Comparison of ENCODE assay signal across 18 cellular contexts in genomic region chr4:86461849-86462248, GRCh38.
DNase-seq lines count a peak whose midpoint lies in the region; ATAC-seq and TF ChIP-seq lines count a peak whose summit lies in the region.
"Had no signal": no experiment of that assay in that cellular context is flagged by ENCODE, and none has a peak within 500 bp of the region (broad histone marks: within the 10 kb centered on the region; RNA-seq: fewer than 3 reads in every experiment).

No MANE protein-coding gene starts in this region.

- H3K27me3 Mint-ChIP-seq in endodermal cell (ENCODE audit: insufficient read depth) = no peaks in the 10 kb centered on the region

- H3K4me3 ChIP-seq in right cardiac atrium (ENCODE audit: low read length) (no peak overlapping the region), HUES48 (ENCODE audit: low read depth, low read length) (no peak overlapping the region), endodermal cell (ENCODE audit: low read length) (peak overlapping the region; percentile 64)
- H3K4me3 ChIP-seq: BLaER1 treated with 17β-estradiol and CSF1 and Interleukin-3, amounts not matched to agents 10 nM and 100 nM had no signal

- TF ChIP-seq CTCF in endodermal cell (conservative IDR thresholded peaks at IDR 0.05) = no peak

- ATAC-seq in Right ventricle myocardium inferior = no peak
- ATAC-seq in right cardiac atrium = no peak
- ATAC-seq in HG02759 (IDR thresholded peaks at IDR 0.05; ENCODE audit: unreplicated experiment) = no peak
- ATAC-seq in GM18909 (IDR thresholded peaks at IDR 0.05; ENCODE audit: poor library complexity, unreplicated experiment) = no peak

- no peak overlapping the region for H3K9ac ChIP-seq in HUES48 (ENCODE audit: low read depth, low read length)
- H3K9ac ChIP-seq in endodermal cell (ENCODE audit: extremely low read depth, low read length, poor library complexity, severe bottlenecking) = no peak overlapping the region
- H3K9ac ChIP-seq: BLaER1 treated with 17β-estradiol and CSF1 and Interleukin-3, amounts not matched to agents 10 nM and 100 nM had no signal

- no peak overlapping the region for H3K27ac ChIP-seq in right cardiac atrium (ENCODE audit: low read length)
- H3K27ac ChIP-seq in HUES48 (ENCODE audit: low read depth, low read length) = peak overlapping the region; percentile 66
- no peak overlapping the region for H3K27ac ChIP-seq in endodermal cell (ENCODE audit: low read depth, low read length)
- H3K27ac ChIP-seq: 22Rv1; BLaER1 treated with 17β-estradiol and CSF1 and Interleukin-3, amounts not matched to agents 10 nM and 100 nM had no signal

- H3K4me1 ChIP-seq in right cardiac atrium (ENCODE audit: control insufficient read depth, insufficient read depth, low read length) = no peaks in the 10 kb centered on the region
- H3K4me1 ChIP-seq in HUES48 (ENCODE audit: control insufficient read depth, insufficient read depth, low read length) = peaks cover 16% of the 10 kb centered on the region
- peaks cover 3% of the 10 kb centered on the region for H3K4me1 ChIP-seq in endodermal cell (ENCODE audit: control insufficient read depth, insufficient read depth, low read length)
- H3K4me1 ChIP-seq: BE2C; BLaER1 treated with 17β-estradiol and CSF1 and Interleukin-3, amounts not matched to agents 10 nM and 100 nM had no signal

- H3K36me3 ChIP-seq in HUES48 (ENCODE audit: control insufficient read depth, insufficient read depth, low read length) = no peaks in the 10 kb centered on the region
- H3K36me3 ChIP-seq in endodermal cell (ENCODE audit: control insufficient read depth, insufficient read depth, low read length) = peaks cover 11% of the 10 kb centered on the region
- H3K36me3 ChIP-seq: BE2C; BLaER1 treated with 17β-estradiol and CSF1 and Interleukin-3, amounts not matched to agents 10 nM and 100 nM had no signal

- H3K27me3 ChIP-seq in right cardiac atrium (ENCODE audit: control insufficient read depth, insufficient read depth) = no peaks in the 10 kb centered on the region
- no peaks in the 10 kb centered on the region for H3K27me3 ChIP-seq in HUES48 (ENCODE audit: control insufficient read depth, insufficient read depth, low read length)
- H3K27me3 ChIP-seq in endodermal cell (ENCODE audit: control insufficient read depth, insufficient read depth, low read length, poor library complexity, severe bottlenecking) = no peaks in the 10 kb centered on the region
- H3K27me3 ChIP-seq: BE2C; BLaER1 treated with 17β-estradiol and CSF1 and Interleukin-3, amounts not matched to agents 10 nM and 100 nM had no signal

- no peak overlapping the region for H3K27ac Mint-ChIP-seq in endodermal cell
- H3K27ac Mint-ChIP-seq: CD4-positive, alpha-beta memory T cell had no signal

- H3K9me3 ChIP-seq in right cardiac atrium (ENCODE audit: control insufficient read depth, low read length) (no peaks in the 10 kb centered on the region), HUES48 (ENCODE audit: control insufficient read depth, insufficient read depth, low read length) (peaks cover 18% of the 10 kb centered on the region), endodermal cell (ENCODE audit: control insufficient read depth, low read length) (peaks cover 44% of the 10 kb centered on the region)
- H3K9me3 ChIP-seq: BE2C had no signal

- DNase-seq in Right ventricle myocardium inferior (ENCODE audit: missing footprints) (peak; percentile 59), right cardiac atrium (no peak), endodermal cell (no peak), C1 segment of cervical spinal cord (lab: John Stamatoyannopoulos, UW) (no peak)
- DNase-seq: ACHN; AML-193; BE2C; CD4-positive, alpha-beta memory T cell; COR-L47; DMS153; DND-41; GOT3; HCEC 1CT had no signal

- no peak overlapping the region for H3K4me3 Mint-ChIP-seq in endodermal cell
- H3K4me3 Mint-ChIP-seq: CD4-positive, alpha-beta memory T cell had no signal

- H3K9me3 Mint-ChIP-seq in endodermal cell = peaks cover 57% of the 10 kb centered on the region

- 88% methylated on average over 5 of the region's 5 CpGs for WGBS in right cardiac atrium
- WGBS in endodermal cell (ENCODE audit: insufficient coverage in 1 of 2, insufficient read length in 1 of 2), 2 experiments = 90 to 92% methylated on average over 4 to 5 of the region's 5 CpGs

- peaks cover 17% of the 10 kb centered on the region for H3K4me1 Mint-ChIP-seq in endodermal cell
- H3K4me1 Mint-ChIP-seq: CD4-positive, alpha-beta memory T cell had no signal

- H3K36me3 Mint-ChIP-seq in endodermal cell (ENCODE audit: low read depth) = peaks cover 69% of the 10 kb centered on the region
- H3K36me3 Mint-ChIP-seq: CD4-positive, alpha-beta memory T cell had no signal

- intact Hi-C loops in Right ventricle myocardium inferior (cut with DNase I) = no loop called here
- intact Hi-C loops in right cardiac atrium (cut with DNase I) = no loop called here
